4 cellular contexts compared by ENCODE assay signal in the genomic region with DNA sequence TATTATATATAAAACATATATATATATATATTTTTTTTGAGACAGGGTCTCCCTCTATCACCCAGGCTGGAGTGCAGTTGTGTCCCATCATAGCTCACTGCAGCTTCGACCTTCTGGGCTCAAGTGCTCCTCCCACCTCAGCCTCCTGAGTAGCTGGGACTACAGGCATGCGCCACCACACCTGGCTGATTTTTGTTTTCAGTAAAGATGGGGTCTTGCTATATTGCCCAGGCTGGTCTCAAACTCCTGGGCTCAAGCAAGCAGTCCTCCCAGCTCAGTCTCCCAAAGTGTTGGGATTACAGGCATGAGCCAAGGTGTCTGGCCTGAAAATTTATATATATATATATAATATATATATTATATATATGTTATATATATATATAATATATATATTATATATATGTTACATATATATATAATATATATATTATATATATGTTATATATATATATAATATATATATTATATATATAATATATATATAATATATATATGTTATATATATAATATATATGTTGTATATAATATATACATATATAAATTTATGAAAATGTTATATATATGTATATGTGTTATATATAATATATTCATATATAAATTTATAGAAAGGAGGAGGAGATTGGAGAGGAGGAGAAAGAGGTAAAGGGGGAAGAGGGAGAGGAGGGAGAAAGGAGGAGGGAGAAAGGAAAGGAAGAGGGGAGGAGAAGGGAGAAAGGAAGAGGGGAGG. TPM values are rescaled to one million over a fixed set of nuclear protein-coding genes. Genes with fewer than 3 reads are reported as not detected.
"Had no signal": no experiment of that assay in that cellular context is flagged by ENCODE, and none has a peak within 500 bp of the region (broad histone marks: within the 10 kb centered on the region; RNA-seq: fewer than 3 reads in every experiment).

No MANE protein-coding gene starts in this region.

RNA-seq across cellular contexts. Expression of a gene that starts 4.7 kb away (rescaled TPM):
- total RNA-seq: activated CD4-positive, alpha-beta memory T cell treated with anti-CD3 and anti-CD28 coated beads, Interleukin-2, amount 10 ng/mL, durations not matched to agents 7 days and 5 days; ascending aorta; SJSA1 had no signal

RNA-seq across cellular contexts. Expression of a gene that starts 35.2 kb away (rescaled TPM):
- total RNA-seq: ascending aorta, SJSA1 had no signal
- polyA plus RNA-seq: SK-N-SH had no signal
